In genomic region chr2:231111987-231112386, GRCh38 we compare ENCODE assay signal across 21 cellular contexts. TPM values are rescaled to one million over a fixed set of nuclear protein-coding genes. Genes with fewer than 3 reads are reported as not detected.
DNase-seq lines count a peak whose midpoint lies in the region; ATAC-seq, FAIRE-seq and TF ChIP-seq lines count a peak whose summit lies in the region.
"Had no signal": no experiment of that assay in that cellular context is flagged by ENCODE, and none has a peak within 500 bp of the region (broad histone marks: within the 10 kb centered on the region; RNA-seq: fewer than 3 reads in every experiment).

No MANE protein-coding gene starts in this region.

- H3K9me3 ChIP-seq in left lung, result no peaks in the 10 kb centered on the region
- no peaks in the 10 kb centered on the region for H3K9me3 ChIP-seq in heart left ventricle
- H3K9me3 ChIP-seq: A549, breast epithelium, lower lobe of right lung, vagina had no signal

- H3K4me3 Mint-ChIP-seq in HFFc6 (peak overlapping the region; percentile 40), T-cell (no peak overlapping the region)
- H3K4me3 Mint-ChIP-seq: activated CD4-positive, alpha-beta T cell treated with anti-CD3 and anti-CD28 coated beads, Interleukin-2, amount 10 ng/mL, durations not matched to agents 24 days and 14 days; natural killer cell treated with Interleukin-12 subunit alpha and Interleukin-12 subunit beta and Interleukin-15 and Interleukin-18, amount 100 ng/mL, for 72 hours had no signal

- ATAC-seq in left lung (peak; percentile 50), HG02970 (IDR thresholded peaks at IDR 0.05; ENCODE audit: low FRiP score, unreplicated experiment) (no peak), heart left ventricle (no peak), T-cell (replicated peaks in 1 of 4) (no peak), GM21447 (IDR thresholded peaks at IDR 0.05; ENCODE audit: unreplicated experiment) (no peak)
- ATAC-seq: A549; HCT116; lower lobe of right lung; natural killer cell treated with Interleukin-12 subunit alpha and Interleukin-12 subunit beta and Interleukin-15 and Interleukin-18, amount 100 ng/mL, for 72 hours had no signal

- H3K36me3 ChIP-seq in bronchial epithelial cell (ENCODE audit: control insufficient read depth, insufficient read depth, low read length) (peaks cover 6% of the 10 kb centered on the region), left lung (peaks cover 0 to 33% of the 10 kb centered on the region in 2 donors), heart left ventricle (peaks cover 0 to 48% (median 26%) of the 10 kb centered on the region in 9 donors)
- H3K36me3 ChIP-seq: breast epithelium had no signal

- H3K4me3 ChIP-seq in bronchial epithelial cell (ENCODE audit: low read depth, low read length), result no peak overlapping the region
- H3K4me3 ChIP-seq in left lung, result no peak overlapping the region
- no peak overlapping the region for H3K4me3 ChIP-seq in heart left ventricle
- H3K4me3 ChIP-seq: A549, breast epithelium, lower lobe of right lung, vagina had no signal

- no peak for TF ChIP-seq POLR2A in heart left ventricle (IDR thresholded peaks at IDR 0.05)

- no peaks in the 10 kb centered on the region for H3K9me3 Mint-ChIP-seq in HFFc6
- H3K9me3 Mint-ChIP-seq in T-cell, result no peaks in the 10 kb centered on the region
- H3K9me3 Mint-ChIP-seq: activated CD4-positive, alpha-beta T cell treated with anti-CD3 and anti-CD28 coated beads, Interleukin-2, amount 10 ng/mL, durations not matched to agents 24 days and 14 days; CD4-positive, alpha-beta memory T cell; natural killer cell treated with Interleukin-12 subunit alpha and Interleukin-12 subunit beta and Interleukin-15 and Interleukin-18, amount 100 ng/mL, for 72 hours had no signal

- H3K4me1 Mint-ChIP-seq in HFFc6 (ENCODE audit: low read depth) (peaks cover 62% of the 10 kb centered on the region), T-cell (no peaks in the 10 kb centered on the region)

- POLR2A ChIA-PET in T-cell (lab: Charles Lee), result interaction anchor here in 1 of 2 donors (0.6 kb wide), 1 partner anchor 8 kb away, joined by 3 read pairs; no protein-coding TSS in a partner anchor

- H3K27ac ChIP-seq in left lung (no peak overlapping the region), heart left ventricle (peak overlapping the region in 1 of 12 donors; percentile 49)
- H3K27ac ChIP-seq: A549, breast epithelium, lower lobe of right lung, vagina had no signal

- TF ChIP-seq CTCF in HFFc6 (IDR thresholded peaks at IDR 0.05) (no peak), bronchial epithelial cell (IDR thresholded peaks at IDR 0.05; ENCODE audit: insufficient read depth, low read length, severe bottlenecking) (no peak), left lung (IDR thresholded peaks at IDR 0.05) (no peak), heart left ventricle (IDR thresholded peaks at IDR 0.05) (no peak)

- intact Hi-C loops in left lung (cut with DNase I) (loop anchor here in 1 of 2 donors (5.0 kb wide), 1 partner anchor 75 kb away; no protein-coding TSS in a partner anchor), heart left ventricle (cut with DNase I) (no loop called here)

- no peak for FAIRE-seq in bronchial epithelial cell (lab: Jason Lieb, UNC)
- FAIRE-seq: A549, TTC549 had no signal

- H3K27ac Mint-ChIP-seq in HFFc6, result peak overlapping the region; percentile 62
- H3K27ac Mint-ChIP-seq in T-cell, result no peak overlapping the region
- H3K27ac Mint-ChIP-seq: activated CD4-positive, alpha-beta T cell treated with anti-CD3 and anti-CD28 coated beads, Interleukin-2, amount 10 ng/mL, durations not matched to agents 24 days and 14 days; CD4-positive, alpha-beta memory T cell had no signal

- 92 to 98% (median 94%) methylated on average over 1 of the region's 1 CpG for WGBS in heart left ventricle, 4 donors

- DNase-seq in A172 (ENCODE audit: low spot score) (peak; percentile 16), HFFc6 (peak; percentile 33), bronchial epithelial cell (ENCODE audit: low read depth) (peak; percentile 11), left lung (no peak), heart left ventricle (no peak), T-cell (no peak)
- DNase-seq: activated CD4-positive, alpha-beta T cell treated with anti-CD3 and anti-CD28 coated beads, Interleukin-2, amount 10 ng/mL, durations not matched to agents 24 days and 14 days; activated naive CD4-positive, alpha-beta T cell treated with anti-CD3 and anti-CD28 coated beads, Interleukin-2, amount 50 U/mL, for 16 hours; CD4-positive, alpha-beta memory T cell; effector CD8-positive, alpha-beta T cell; foreskin melanocyte; lower lobe of right lung; NCI-H774 had no signal

- H3K36me3 Mint-ChIP-seq in HFFc6 (ENCODE audit: low read depth), result peaks cover 35% of the 10 kb centered on the region
- peaks cover 56% of the 10 kb centered on the region for H3K36me3 Mint-ChIP-seq in T-cell

- no peaks in the 10 kb centered on the region for H3K27me3 ChIP-seq in bronchial epithelial cell (ENCODE audit: control insufficient read depth, insufficient read depth, low read length)
- no peaks in the 10 kb centered on the region for H3K27me3 ChIP-seq in left lung
- no peaks in the 10 kb centered on the region for H3K27me3 ChIP-seq in heart left ventricle
- H3K27me3 ChIP-seq: breast epithelium, vagina had no signal

- H3K27me3 Mint-ChIP-seq in HFFc6 (ENCODE audit: insufficient read depth) (no peaks in the 10 kb centered on the region), T-cell (no peaks in the 10 kb centered on the region)
- H3K27me3 Mint-ChIP-seq: activated CD4-positive, alpha-beta T cell treated with anti-CD3 and anti-CD28 coated beads, Interleukin-2, amount 10 ng/mL, durations not matched to agents 24 days and 14 days; CD4-positive, alpha-beta memory T cell; natural killer cell treated with Interleukin-12 subunit alpha and Interleukin-12 subunit beta and Interleukin-15 and Interleukin-18, amount 100 ng/mL, for 72 hours had no signal

- CTCF ChIA-PET in T-cell (lab: Charles Lee), result interaction anchor here in 1 of 2 donors (0.6 kb wide), 1 partner anchor 34 kb away, joined by 3 read pairs; no protein-coding TSS in a partner anchor

- H3K4me1 ChIP-seq in left lung (peaks cover 0 to 7% of the 10 kb centered on the region in 2 donors), heart left ventricle (peaks cover 0 to 21% (median 9%) of the 10 kb centered on the region in 12 donors)
- H3K4me1 ChIP-seq: breast epithelium had no signal

RNA-seq across cellular contexts. Expression of gene HTR2B, which starts 12.9 kb away (rescaled TPM):
- total RNA-seq in A172 (2014; rRNA removed; shearing (Covaris generic)), result 0.07 TPM in 1 of 2 replicates, not detected in the other
- under 1 TPM in 5 of 6 experiments, not detected in 1; 0.09 to 0.33 (median 0.26) TPM for total RNA-seq in HFFc6 (2021; fragmentation: NEBNext Ultra II Directional; extraction: Animal tissue kit (Norgen Biotek cat#: 25700))
- 0.13 and 0.53 TPM in 2 replicates for total RNA-seq in bronchial epithelial cell
- total RNA-seq in left lung, result 1 to 10 TPM in 1 of 2 donors, under 1 TPM in 1; 0.94 to 1.1 TPM
- total RNA-seq in heart left ventricle, result 1 to 10 TPM in 2 of 9 donors, under 1 TPM in 7; 0.31 to 2.2 (median 0.72) TPM
- polyA plus RNA-seq in heart left ventricle, result under 1 TPM; 0.25 to 0.61 TPM
- under 1 TPM in 1 of 5 donors, not detected in 4; 0.38 TPM for total RNA-seq in T-cell
- total RNA-seq: CD4-positive, alpha-beta memory T cell; natural killer cell treated with Interleukin-12 subunit alpha and Interleukin-12 subunit beta and Interleukin-15 and Interleukin-18, amount 100 ng/mL, for 72 hours had no signal

RNA-seq across cellular contexts. Expression of gene PSMD1, which starts 55.3 kb away (rescaled TPM):
- 206 and 259 TPM in 2 replicates for total RNA-seq in A172 (2014; rRNA removed; shearing (Covaris generic))
- 100 to 1,000 TPM; 139 to 200 (median 167) TPM for total RNA-seq in HFFc6 (2021; fragmentation: NEBNext Ultra II Directional; extraction: Animal tissue kit (Norgen Biotek cat#: 25700))
- total RNA-seq in bronchial epithelial cell, result 69.5 and 111 TPM in 2 replicates
- 100 to 1,000 TPM in 1 of 2 donors, 10 to 100 TPM in 1; 71.6 to 118 TPM for total RNA-seq in left lung
- total RNA-seq in heart left ventricle, result 100 to 1,000 TPM in 4 of 9 donors, 10 to 100 TPM in 5; 66.1 to 124 (median 93.7) TPM
- 10 to 100 TPM; 33.2 to 75.2 TPM for polyA plus RNA-seq in heart left ventricle
- 10 to 100 TPM; 39.5 to 48.2 (median 46.9) TPM for total RNA-seq in T-cell

Comparison
In these comparisons a context has a peak if more than half of its experiments do, and no peak if none do; other contexts are left out.
1. DNase-seq: peak in A172 (single experiment), HFFc6 (single experiment) and bronchial epithelial cell (single experiment); none in left lung (0 of 2), heart left ventricle (0 of 5) and T-cell (0 of 34).